Comparison of ENCODE assay signal across 8 cellular contexts in the genomic region with DNA sequence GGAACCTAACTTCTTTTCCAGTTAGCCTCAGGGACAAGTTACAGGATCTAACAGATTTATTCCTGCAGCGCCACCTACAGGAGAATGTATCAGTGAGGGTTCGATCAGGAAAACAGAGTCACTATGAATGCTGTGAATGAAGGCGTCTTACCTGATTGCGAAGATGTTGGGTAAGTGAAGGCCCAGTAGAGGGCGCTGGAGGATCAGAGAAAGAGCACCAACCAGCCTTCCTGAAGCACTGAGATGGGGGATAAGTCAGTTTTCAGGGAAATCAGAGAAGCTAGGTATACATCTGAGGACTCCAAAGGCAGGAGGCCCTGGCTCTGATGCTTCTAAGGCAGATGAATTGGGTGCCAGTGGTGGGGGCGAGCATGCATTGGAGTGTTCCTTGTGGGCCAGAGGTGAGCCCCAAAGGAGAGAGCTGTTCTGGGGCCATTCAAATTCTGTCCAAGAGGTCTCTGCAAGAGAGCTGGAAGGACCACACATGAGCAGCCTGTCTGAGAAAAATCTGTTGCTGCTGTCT.
DNase-seq lines count a peak whose midpoint lies in the region; ATAC-seq, FAIRE-seq and TF ChIP-seq lines count a peak whose summit lies in the region.

No MANE protein-coding gene starts in this region.

- DNase-seq in G401 (ENCODE audit: low spot score) (peak; percentile 76), NCI-H345 (lab: John Stamatoyannopoulos, UW) (peak; percentile 84), frontal cortex (ENCODE audit: low spot score in 2 of 2) (peak; percentile 6 to 29), pancreas (peak; percentile 34 to 79 (median 57)), T-helper 9 cell (no peak)
- peak; percentile 59 for DNase-seq in activated CD4-positive, alpha-beta memory T cell treated with anti-CD3 and anti-CD28 coated beads for 36 hours

- peaks cover 3% of the 10 kb centered on the region for H3K9me3 Mint-ChIP-seq in activated CD4-positive, alpha-beta memory T cell treated with anti-CD3 and anti-CD28 coated beads for 36 hours

- H3K27me3 ChIP-seq in pancreas: peaks cover 0 to 5% (median 0%) of the 10 kb centered on the region in 4 donors

- H3K27ac Mint-ChIP-seq in activated CD4-positive, alpha-beta memory T cell treated with anti-CD3 and anti-CD28 coated beads for 36 hours: no peak overlapping the region

- peak; percentile 51 to 78 (median 58) for TF ChIP-seq CTCF in pancreas (IDR thresholded peaks at IDR 0.05)

- H3K4me1 Mint-ChIP-seq in activated CD4-positive, alpha-beta memory T cell treated with anti-CD3 and anti-CD28 coated beads for 36 hours (ENCODE audit: low read depth): no peaks in the 10 kb centered on the region

- no peak overlapping the region for H3K4me3 ChIP-seq in pancreas

- ATAC-seq in GM19452 (IDR thresholded peaks at IDR 0.05; ENCODE audit: unreplicated experiment) (peak; percentile 96), HG03432 (IDR thresholded peaks at IDR 0.05; ENCODE audit: unreplicated experiment) (peak; percentile 99), pancreas (peak; percentile 77 to 99 (median 96))

- POLR2A ChIA-PET in activated CD4-positive, alpha-beta memory T cell treated with anti-CD3 and anti-CD28 coated beads for 36 hours (lab: Charles Lee): no interaction called here

- 6 to 10% methylated on average over 6 of the region's 6 CpGs for whole genome bisulfite sequencing in pancreas, 2 donors

- no peak overlapping the region for H3K4me3 Mint-ChIP-seq in activated CD4-positive, alpha-beta memory T cell treated with anti-CD3 and anti-CD28 coated beads for 36 hours

- in situ Hi-C loops in G401 (cut with HindIII; ENCODE audit: low sequenced_read_pairs): no loop called here

- H3K9me3 ChIP-seq in pancreas: no peaks in the 10 kb centered on the region

- CTCF ChIA-PET in activated CD4-positive, alpha-beta memory T cell treated with anti-CD3 and anti-CD28 coated beads for 36 hours (lab: Charles Lee): interaction anchor here (1.0 to 2.8 kb wide), 4 partner anchors 10 to 115 kb away, joined by 3 to 14 read pairs (median 3); no protein-coding TSS in a partner anchor

- no peaks in the 10 kb centered on the region for H3K27me3 Mint-ChIP-seq in activated CD4-positive, alpha-beta memory T cell treated with anti-CD3 and anti-CD28 coated beads for 36 hours

- FAIRE-seq in frontal cortex (lab: Jason Lieb, UNC) (peak; percentile 19), pancreas (lab: Jason Lieb, UNC) (no peak)

- intact Hi-C loops in activated CD4-positive, alpha-beta memory T cell treated with anti-CD3 and anti-CD28 coated beads for 36 hours (cut with micrococcal nuclease): loop anchor here (1.0 to 2.0 kb wide), 3 partner anchors 115 to 593 kb away; no protein-coding TSS in a partner anchor
- intact Hi-C loops in pancreas (cut with DNase I): no loop called here

- no peaks in the 10 kb centered on the region for H3K36me3 ChIP-seq in pancreas

- H3K4me1 ChIP-seq in pancreas: no peaks in the 10 kb centered on the region

- H3K36me3 Mint-ChIP-seq in activated CD4-positive, alpha-beta memory T cell treated with anti-CD3 and anti-CD28 coated beads for 36 hours: no peaks in the 10 kb centered on the region

- no peak overlapping the region for H3K27ac ChIP-seq in pancreas
